Comparison of ENCODE assay signal across 8 cellular contexts in the genomic region with DNA sequence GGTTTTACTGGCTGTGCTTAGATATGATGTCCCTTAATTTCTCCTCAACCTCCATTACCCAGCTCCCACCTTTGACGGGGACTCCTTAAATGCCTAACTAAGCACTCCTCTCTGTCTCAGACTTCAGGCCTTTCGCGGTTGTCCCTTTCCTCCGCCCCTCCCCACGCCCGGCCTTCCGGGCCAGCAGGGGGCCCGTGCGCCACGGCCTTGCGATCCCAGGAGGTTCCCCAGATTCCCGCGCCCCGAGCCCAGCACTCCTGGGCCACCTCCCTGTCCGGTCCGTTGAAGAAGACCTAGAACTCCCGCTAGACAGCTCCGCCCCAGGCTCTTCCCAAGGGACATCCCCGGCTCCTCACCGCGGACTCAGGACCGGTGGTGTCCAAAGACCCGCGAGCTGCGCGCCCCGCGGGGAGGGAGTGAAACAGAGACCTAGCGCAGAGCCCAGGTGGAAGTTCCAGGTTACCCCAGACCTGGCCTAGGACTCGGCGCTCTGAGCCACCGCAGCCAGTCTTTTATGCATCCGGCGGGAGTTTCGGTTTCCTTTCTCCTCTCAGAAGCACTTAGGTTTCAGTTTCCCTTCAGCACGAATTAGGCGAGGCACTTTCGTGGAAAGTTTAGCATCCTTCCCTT. TPM values are rescaled to one million over a fixed set of nuclear protein-coding genes. Genes with fewer than 3 reads are reported as not detected.
DNase-seq lines count a peak whose midpoint lies in the region; ATAC-seq and TF ChIP-seq lines count a peak whose summit lies in the region.

TSS of gene DDX60 (minus strand) at position 487 of the 630 bp plus-strand sequence. CDS start 7,493 bp downstream, outside the sequence.

- in situ Hi-C loops in endometrial microvascular endothelial cells (cut with HindIII; ENCODE audit: inconsistent ontology term, low pct_unique_long_range_greater_than_20kb, low sequenced_read_pairs) = no loop called here

- no peaks in the 10 kb centered on the region for H3K36me3 ChIP-seq in BJ (ENCODE audit: control insufficient read depth, insufficient read depth, low read length)
- H3K36me3 ChIP-seq in mesodermal cell (ENCODE audit: control insufficient read depth, insufficient read depth, low read length) = no peaks in the 10 kb centered on the region

- H3K9me3 ChIP-seq in mesodermal cell (ENCODE audit: control insufficient read depth, low read length) = no peaks in the 10 kb centered on the region

- peak; percentile 70 for TF ChIP-seq CTCF in BJ (IDR thresholded peaks at IDR 0.05; ENCODE audit: insufficient read depth, low read depth, low read length)

- POLR2A ChIA-PET in BJ (lab: Charles Lee) = interaction anchor here (0.6 kb wide), 1 partner anchor 883 kb away, joined by 3 read pairs; no protein-coding TSS in a partner anchor

- ATAC-seq in HG03439 (IDR thresholded peaks at IDR 0.05; ENCODE audit: unreplicated experiment) = peak; percentile 99

- H3K4me3 ChIP-seq in BJ (ENCODE audit: low read depth, low read length) (peak within 1 kb of the TSS; percentile 94), mesodermal cell (ENCODE audit: extremely low read depth, insufficient read depth, low read length, poor library complexity, severe bottlenecking) (peak within 1 kb of the TSS; percentile 57)

- WGBS in mesodermal cell (ENCODE audit: insufficient coverage in 2 of 2), 2 experiments = 3 to 4% methylated on average over 29 to 34 of the region's 38 CpGs

- no peak within 1 kb of the TSS for H3K27ac ChIP-seq in mesodermal cell (ENCODE audit: low read depth, low read length, severe bottlenecking)

- H3K4me1 ChIP-seq in mesodermal cell (ENCODE audit: control insufficient read depth, insufficient read depth, low read length, poor library complexity, severe bottlenecking) = no peaks in the 10 kb centered on the region

- peak; percentile 16 for DNase-seq in BJ (ENCODE audit: low read depth)
- DNase-seq in NCI-H774 (lab: John Stamatoyannopoulos, UW) = peak; percentile 47
- peak; percentile 62 for DNase-seq in activated CD8-positive, alpha-beta memory T cell treated with anti-CD3 and anti-CD28 coated beads, Interleukin-2, amount 50 U/mL, for 1 hour (ENCODE audit: extremely low read depth)
- DNase-seq in stimulated activated CD8-positive, alpha-beta memory T cell treated with anti-CD3 and anti-CD28 coated beads, Interleukin-15, amount 100 ng/mL, for 4 hours (ENCODE audit: low read depth in 2 of 2) = peak; percentile 65 to 83

- peak; percentile 97 for TF ChIP-seq POLR2A in GM19193 (IDR thresholded peaks at IDR 0.05; ENCODE audit: extremely low read depth, insufficient read depth, insufficient read length)

- CTCF ChIA-PET in BJ (lab: Yijun Ruan, JAX) = interaction anchor here (0.5 to 1.9 kb wide), 5 partner anchors 9 to 619 kb away, joined by 3 to 10 read pairs (median 3); no protein-coding TSS in a partner anchor

- no peaks in the 10 kb centered on the region for H3K27me3 ChIP-seq in BJ (ENCODE audit: control insufficient read depth, insufficient read depth, low read length)

RNA-seq across cellular contexts. Expression of gene DDX60, which starts in this region (rescaled TPM):
- 2.7 and 9.1 TPM in 2 replicates for polyA plus RNA-seq in BJ (2011; rRNA removed)
- 4.9 and 5.5 TPM in 2 replicates for polyA minus RNA-seq in BJ (2011; rRNA and poly(A)+ RNA removed)
- 30.8 TPM for total RNA-seq in endometrial microvascular endothelial cells (ENCODE audit: inconsistent ontology term)
- 0.85 TPM for polyA plus RNA-seq in mesodermal cell (2013, experiment 1 of 2)
- polyA plus RNA-seq in mesodermal cell (2013, experiment 2 of 2) = 1.2 TPM

Comparison
In these comparisons a context has a peak if more than half of its experiments do, and no peak if none do; other contexts are left out.
1. DNase-seq: peak in every context shown above with its lines; median percentile 74 in stimulated activated CD8-positive, alpha-beta memory T cell treated with anti-CD3 and anti-CD28 coated beads, Interleukin-15, amount 100 ng/mL, for 4 hours; 62 in activated CD8-positive, alpha-beta memory T cell treated with anti-CD3 and anti-CD28 coated beads, Interleukin-2, amount 50 U/mL, for 1 hour; 47 in NCI-H774; 16 in BJ.